In genomic region chr1:152034654-152035405, GRCh38 we compare ENCODE assay signal across 1 cellular context.
TF ChIP-seq lines count a peak whose summit lies in the region.

No MANE protein-coding gene starts in this region.

TF ChIP-seq in K562, 482 proteins besides CTCF, POLR2A, EP300 and RAD21 (continued from another document and continues in another):
- no peak for TF ChIP-seq PRDM10 (IDR thresholded peaks at IDR 0.05; ENCODE audit: partially characterized antibody)
- TF ChIP-seq TEAD1 (CRISPR knock-in tag; IDR thresholded peaks at IDR 0.05): no peak
- no peak for TF ChIP-seq ARID2 (IDR thresholded peaks at IDR 0.05)
- TF ChIP-seq CTBP1 (IDR thresholded peaks at IDR 0.05; ENCODE audit: borderline replicate concordance): peak; percentile 63; the same call in 1 of the 2 replicates
- no peak for TF ChIP-seq HBP1 (CRISPR knock-in tag; IDR thresholded peaks at IDR 0.05)
- TF ChIP-seq RERE (CRISPR knock-in tag; IDR thresholded peaks at IDR 0.05; ENCODE audit: borderline replicate concordance): no peak
- no peak; the same call in 1 of the 2 replicates for TF ChIP-seq XRCC5 (IDR thresholded peaks at IDR 0.05; ENCODE audit: low read depth, low read length)
- TF ChIP-seq ZNF143 (CRISPR knock-in tag; IDR thresholded peaks at IDR 0.05): no peak
- TF ChIP-seq CHD1 (IDR thresholded peaks at IDR 0.05; ENCODE audit: low read length): no peak
- TF ChIP-seq ZBTB43 (CRISPR knock-in tag; IDR thresholded peaks at IDR 0.05): no peak
- no peak for TF ChIP-seq GATAD2B (IDR thresholded peaks at IDR 0.05; ENCODE audit: borderline replicate concordance)
- TF ChIP-seq ZNF639 (CRISPR knock-in tag; conservative IDR thresholded peaks at IDR 0.05 in 1 of 2, IDR thresholded peaks at IDR 0.05 in 1 of 2): peak in 1 of 2 experiments; percentile 27; a peak in 1 of 4 replicates
- TF ChIP-seq SMARCC2 (IDR thresholded peaks at IDR 0.05; ENCODE audit: low read depth): peak; percentile 33; the same call in 1 of the 2 replicates
- no peak; the same call in 1 of the 2 replicates for TF ChIP-seq NBN (IDR thresholded peaks at IDR 0.05; ENCODE audit: low read depth)
- TF ChIP-seq C11orf30 (IDR thresholded peaks at IDR 0.05; ENCODE audit: low read depth): peak; percentile 58
- TF ChIP-seq CBFA2T3 (IDR thresholded peaks at IDR 0.05): no peak; the same call in 1 of the 2 replicates
- no peak for TF ChIP-seq FOXO4 (CRISPR knock-in tag; IDR thresholded peaks at IDR 0.05)
- TF ChIP-seq SMAD3 (CRISPR knock-in tag; conservative IDR thresholded peaks at IDR 0.05): no peak
- peak; percentile 16 to 52 for TF ChIP-seq AFF1 (IDR thresholded peaks at IDR 0.05; ENCODE audit: low read depth in 1 of 2, partially characterized antibody in 2 of 2)
- TF ChIP-seq HINFP (tag; conservative IDR thresholded peaks at IDR 0.05; ENCODE audit: low read depth): no peak
- no peak; the same call in 1 of the 2 replicates for TF ChIP-seq USF2 (CRISPR knock-in tag; IDR thresholded peaks at IDR 0.05)
- no peak for TF ChIP-seq CREB5 (CRISPR knock-in tag; IDR thresholded peaks at IDR 0.05)
- TF ChIP-seq ZNF785 (CRISPR knock-in tag; IDR thresholded peaks at IDR 0.05): no peak
- peak; percentile 52 for TF ChIP-seq SAP30 (IDR thresholded peaks at IDR 0.05; ENCODE audit: borderline replicate concordance, insufficient read depth, low read depth, low read length, poor library complexity, severe bottlenecking)
- no peak for TF ChIP-seq FOXJ3 (CRISPR knock-in tag; IDR thresholded peaks at IDR 0.05)
- TF ChIP-seq ZNF586 (CRISPR knock-in tag; conservative IDR thresholded peaks at IDR 0.05): no peak
- TF ChIP-seq TAF15 (IDR thresholded peaks at IDR 0.05; ENCODE audit: low read depth, low read length): no peak
- no peak for TF ChIP-seq E2F1 (CRISPR knock-in tag; IDR thresholded peaks at IDR 0.05)
- TF ChIP-seq ZFP1 (CRISPR knock-in tag; IDR thresholded peaks at IDR 0.05): no peak
- TF ChIP-seq ZNF764 (CRISPR knock-in tag; IDR thresholded peaks at IDR 0.05; ENCODE audit: low read depth): no peak
